8 cellular contexts compared by ENCODE assay signal in the genomic region with DNA sequence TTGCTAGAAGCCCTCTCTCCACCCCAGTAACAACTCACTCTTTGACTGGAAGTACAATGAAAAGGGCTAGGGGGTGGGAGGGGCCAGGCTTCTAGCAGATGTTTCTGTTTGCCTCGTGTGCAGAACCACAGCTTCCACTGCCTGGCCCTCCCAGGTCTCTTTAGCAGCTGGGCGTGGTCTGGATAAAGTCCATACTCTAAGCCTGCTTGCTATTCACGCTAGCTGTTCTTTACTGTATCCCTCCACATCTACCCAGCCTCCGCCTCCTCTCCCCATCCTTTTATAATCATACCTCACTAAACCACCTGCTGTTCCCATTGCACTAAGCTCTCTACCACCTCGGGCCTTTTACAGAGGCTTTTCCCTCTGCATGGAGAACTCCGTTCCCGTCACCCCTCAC.
DNase-seq lines count a peak whose midpoint lies in the region; ATAC-seq and TF ChIP-seq lines count a peak whose summit lies in the region.

No MANE protein-coding gene starts in this region.

- no peak for TF ChIP-seq CTCF in type B pancreatic cell (conservative IDR thresholded peaks at IDR 0.05)

- peaks cover 2% of the 10 kb centered on the region for H3K27me3 Mint-ChIP-seq in activated T-helper 1 cell treated with anti-CD3 and anti-CD28 coated beads, Interleukin-12 subunit alpha, Interleukin-12 subunit beta, Interleukin-2, Interleukin-4 antibody, amounts not matched to agents 30 ng/mL and 10 ng/mL and 1 ng/mL, durations not matched to agents 14 hours and 24 hours and 36 hours (ENCODE audit: insufficient read depth)
- H3K27me3 Mint-ChIP-seq in type B pancreatic cell = no peaks in the 10 kb centered on the region

- H3K36me3 Mint-ChIP-seq in activated T-helper 1 cell treated with anti-CD3 and anti-CD28 coated beads, Interleukin-12 subunit alpha, Interleukin-12 subunit beta, Interleukin-2, Interleukin-4 antibody, amounts not matched to agents 30 ng/mL and 10 ng/mL and 1 ng/mL, durations not matched to agents 14 hours and 24 hours and 36 hours (ENCODE audit: low read depth) = peaks cover 2% of the 10 kb centered on the region
- H3K36me3 Mint-ChIP-seq in type B pancreatic cell = no peaks in the 10 kb centered on the region

- no peaks in the 10 kb centered on the region for H3K9me3 Mint-ChIP-seq in activated T-helper 1 cell treated with anti-CD3 and anti-CD28 coated beads, Interleukin-12 subunit alpha, Interleukin-12 subunit beta, Interleukin-2, Interleukin-4 antibody, amounts not matched to agents 30 ng/mL and 10 ng/mL and 1 ng/mL, durations not matched to agents 14 hours and 24 hours and 36 hours
- no peaks in the 10 kb centered on the region for H3K9me3 Mint-ChIP-seq in type B pancreatic cell

- ATAC-seq in HG03139 (IDR thresholded peaks at IDR 0.05; ENCODE audit: unreplicated experiment) = no peak
- ATAC-seq in HG03039 (IDR thresholded peaks at IDR 0.05; ENCODE audit: unreplicated experiment) = no peak

- DNase-seq in stimulated activated CD4-positive, alpha-beta T cell treated with anti-CD3 and anti-CD28 coated beads, Interleukin-15, amount 100 ng/mL, for 24 hours = peak; percentile 23
- DNase-seq in stimulated activated CD4-positive, alpha-beta T cell treated with anti-CD3 and anti-CD28 coated beads, Interleukin-2, amount 100 ng/mL, for 48 hours = no peak
- peak; percentile 37 for DNase-seq in NCI-H2029 treated with DMSO at 0.1 percent for 48 hours (lab: John Stamatoyannopoulos, UW)
- DNase-seq in activated T-helper 1 cell treated with anti-CD3 and anti-CD28 coated beads, Interleukin-12 subunit alpha, Interleukin-12 subunit beta, Interleukin-2, Interleukin-4 antibody, amounts not matched to agents 30 ng/mL and 10 ng/mL and 1 ng/mL, durations not matched to agents 14 hours and 24 hours and 36 hours (ENCODE audit: low spot score) = peak; percentile 49
- DNase-seq in type B pancreatic cell (ENCODE audit: extremely low spot score, unreplicated experiment) = no peak
- DNase-seq in ecto neural progenitor cell (ENCODE audit: low spot score) = no peak

- peak overlapping the region; percentile 64 for H3K27ac Mint-ChIP-seq in activated T-helper 1 cell treated with anti-CD3 and anti-CD28 coated beads, Interleukin-12 subunit alpha, Interleukin-12 subunit beta, Interleukin-2, Interleukin-4 antibody, amounts not matched to agents 30 ng/mL and 10 ng/mL and 1 ng/mL, durations not matched to agents 14 hours and 24 hours and 36 hours
- peak overlapping the region; percentile 70 for H3K27ac Mint-ChIP-seq in type B pancreatic cell

- H3K4me1 Mint-ChIP-seq in activated T-helper 1 cell treated with anti-CD3 and anti-CD28 coated beads, Interleukin-12 subunit alpha, Interleukin-12 subunit beta, Interleukin-2, Interleukin-4 antibody, amounts not matched to agents 30 ng/mL and 10 ng/mL and 1 ng/mL, durations not matched to agents 14 hours and 24 hours and 36 hours (ENCODE audit: low read depth) = peaks cover 61% of the 10 kb centered on the region
- peaks cover 23% of the 10 kb centered on the region for H3K4me1 Mint-ChIP-seq in type B pancreatic cell (ENCODE audit: unreplicated experiment)

- H3K4me3 Mint-ChIP-seq in activated T-helper 1 cell treated with anti-CD3 and anti-CD28 coated beads, Interleukin-12 subunit alpha, Interleukin-12 subunit beta, Interleukin-2, Interleukin-4 antibody, amounts not matched to agents 30 ng/mL and 10 ng/mL and 1 ng/mL, durations not matched to agents 14 hours and 24 hours and 36 hours = peak overlapping the region; percentile 24
- no peak overlapping the region for H3K4me3 Mint-ChIP-seq in type B pancreatic cell

- intact Hi-C loops in activated T-helper 1 cell treated with anti-CD3 and anti-CD28 coated beads, Interleukin-12 subunit alpha, Interleukin-12 subunit beta, Interleukin-2, Interleukin-4 antibody, amounts not matched to agents 30 ng/mL and 10 ng/mL and 1 ng/mL, durations not matched to agents 14 hours and 24 hours and 36 hours (cut with micrococcal nuclease) = loop anchor here (1.0 kb wide), 1 partner anchor 9 kb away; no protein-coding TSS in a partner anchor

Comparison
In these comparisons a context has a peak if more than half of its experiments do, and no peak if none do; other contexts are left out.
1. DNase-seq: peak in stimulated activated CD4-positive, alpha-beta T cell treated with anti-CD3 and anti-CD28 coated beads, Interleukin-15, amount 100 ng/mL, for 24 hours (single experiment), NCI-H2029 treated with DMSO at 0.1 percent for 48 hours (single experiment) and activated T-helper 1 cell treated with anti-CD3 and anti-CD28 coated beads, Interleukin-12 subunit alpha, Interleukin-12 subunit beta, Interleukin-2, Interleukin-4 antibody, amounts not matched to agents 30 ng/mL and 10 ng/mL and 1 ng/mL, durations not matched to agents 14 hours and 24 hours and 36 hours (single experiment); none in stimulated activated CD4-positive, alpha-beta T cell treated with anti-CD3 and anti-CD28 coated beads, Interleukin-2, amount 100 ng/mL, for 48 hours (0 of 2), type B pancreatic cell (single experiment) and ecto neural progenitor cell (single experiment).